In the genomic region with DNA sequence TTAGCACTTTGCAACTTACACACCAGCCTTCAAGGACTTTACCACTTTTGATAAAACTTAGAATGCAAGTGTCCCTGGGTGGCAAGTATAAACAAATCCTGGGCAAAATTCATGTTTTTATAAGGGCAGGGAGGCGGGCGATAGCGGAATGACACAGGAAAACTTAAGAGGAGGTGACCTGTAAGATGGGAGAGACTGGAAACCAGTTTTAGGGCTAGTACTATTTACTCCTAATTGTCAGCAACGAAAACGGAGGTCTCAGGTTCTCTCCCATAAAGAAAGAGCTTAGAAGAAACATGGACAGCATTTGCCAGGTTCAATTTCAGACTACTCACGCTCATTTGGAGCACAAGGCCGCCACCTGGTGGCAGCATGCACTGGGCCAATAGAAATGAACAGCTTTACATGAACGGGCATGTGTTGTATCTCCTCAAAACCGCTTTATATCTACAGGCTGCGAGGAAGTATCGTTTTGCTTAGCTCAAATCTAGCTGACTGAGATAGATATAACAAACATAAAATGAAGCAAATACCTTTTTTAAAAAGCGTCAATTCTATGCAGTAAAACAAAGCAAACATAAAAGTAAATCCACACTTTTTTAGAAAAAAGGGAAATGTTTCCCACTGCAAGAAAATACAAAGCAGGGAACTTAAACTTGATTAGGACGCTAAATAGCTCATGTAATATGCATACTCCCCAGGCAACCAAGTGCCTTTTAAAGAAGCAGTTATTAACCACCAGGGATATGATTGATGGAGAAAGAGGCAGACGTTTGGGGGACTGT, we compare ENCODE assay signal across 1 cellular context.
A peak's percentile ranks its signal among the peaks of the same experiment; 100 is the strongest.
TF ChIP-seq lines count a peak whose summit lies in the region.

No MANE protein-coding gene starts in this region.

TF ChIP-seq in H1, 55 proteins besides CTCF, POLR2A, EP300 and RAD21 (continued from another document):
- TF ChIP-seq MAFK (IDR thresholded peaks at IDR 0.05; ENCODE audit: low read depth, low read length) (no peak), E2F6 (IDR thresholded peaks at IDR 0.05) (0 out of 2 replicates have a peak, but pooled peaks have one; percentile 34), SP4 (IDR thresholded peaks at IDR 0.05; ENCODE audit: low read length) (peak; percentile 47; the same call in 1 of the 2 replicates), YY1 (IDR thresholded peaks at IDR 0.05; ENCODE audit: low read depth, low read length) (peak; percentile 30; the same call in 1 of the 2 replicates), RNF2 (IDR thresholded peaks at IDR 0.05; ENCODE audit: borderline replicate concordance, low read depth, low read length, missing control alignments, poor library complexity, severe bottlenecking) (no peak), BCL11A (IDR thresholded peaks at IDR 0.05; ENCODE audit: low read depth in 2 of 2, low read length in 2 of 2) (no peak)
- TF ChIP-seq, protein P1, sequence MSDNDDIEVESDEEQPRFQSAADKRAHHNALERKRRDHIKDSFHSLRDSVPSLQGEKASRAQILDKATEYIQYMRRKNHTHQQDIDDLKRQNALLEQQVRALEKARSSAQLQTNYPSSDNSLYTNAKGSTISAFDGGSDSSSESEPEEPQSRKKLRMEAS (IDR thresholded peaks at IDR 0.05): peak; percentile 50; the same call in 1 of the 2 replicates
